In the genomic region with DNA sequence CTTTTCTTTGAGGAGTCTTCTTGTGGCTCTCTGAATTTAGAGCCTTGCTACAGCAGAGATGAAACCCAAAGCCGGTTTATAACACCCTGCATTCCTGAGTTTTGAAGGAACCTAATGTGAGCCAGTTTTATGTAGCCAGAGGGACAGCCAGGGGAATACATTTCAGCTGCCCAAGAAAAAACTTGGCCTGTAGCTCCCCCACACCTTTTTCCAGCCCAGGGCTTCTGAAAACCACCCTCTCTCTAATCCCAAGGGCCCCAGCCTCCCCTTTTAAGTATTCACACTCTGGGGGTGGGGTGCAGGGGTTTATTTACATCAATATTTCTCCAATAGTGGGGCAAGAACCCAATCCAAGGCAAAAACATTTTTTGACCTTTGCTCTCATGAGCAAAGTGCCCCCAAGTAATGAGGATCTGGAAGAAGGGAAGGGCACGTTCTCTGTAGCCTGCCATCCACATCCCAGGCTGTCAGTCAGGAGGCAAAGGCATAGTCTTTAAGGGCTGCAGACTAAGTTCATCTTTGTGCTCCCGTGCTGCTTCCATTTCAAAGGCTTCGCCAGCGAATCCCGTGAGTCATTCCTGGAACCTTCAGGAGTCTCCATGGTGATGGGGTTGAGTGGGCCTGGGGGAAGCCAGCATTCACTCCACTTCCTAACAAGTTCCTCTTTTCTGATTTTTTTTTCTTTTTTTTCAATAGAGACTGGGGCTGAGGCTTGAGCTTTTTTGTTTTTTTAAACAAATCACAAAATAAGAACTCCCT, we compare ENCODE assay signal across 9 cellular contexts. TPM values are rescaled to one million over a fixed set of nuclear protein-coding genes. Genes with fewer than 3 reads are reported as not detected.
DNase-seq lines count a peak whose midpoint lies in the region; ATAC-seq and TF ChIP-seq lines count a peak whose summit lies in the region.
"Had no signal": no experiment of that assay in that cellular context is flagged by ENCODE, and none has a peak within 500 bp of the region (broad histone marks: within the 10 kb centered on the region; RNA-seq: fewer than 3 reads in every experiment).

No MANE protein-coding gene starts in this region.

- no peak for TF ChIP-seq POLR2A in esophagus muscularis mucosa (IDR thresholded peaks at IDR 0.05; ENCODE audit: low read depth)

- peak; percentile 38 for ATAC-seq in omental fat pad (ENCODE audit: low FRiP score)
- no peak for ATAC-seq in stimulated activated memory B cell treated with anti-CD40 and anti-IgM and Interleukin-4, amounts not matched to agents 10 μg/mL and 1 μg/mL and 100 μg/mL, for 72 hours
- ATAC-seq in HG02852 (IDR thresholded peaks at IDR 0.05; ENCODE audit: unreplicated experiment) = no peak
- ATAC-seq in GM18502 (IDR thresholded peaks at IDR 0.05; ENCODE audit: poor library complexity, unreplicated experiment) = no peak

- no peak for TF ChIP-seq EP300 in esophagus muscularis mucosa (IDR thresholded peaks at IDR 0.05)

- DNase-seq in CD1c-positive myeloid dendritic cell (ENCODE audit: extremely low spot score) = peak; percentile 95
- DNase-seq in NCI-H2227 treated with DMSO at 0.1 percent for 48 hours (lab: John Stamatoyannopoulos, UW) = peak; percentile 16
- no peak for DNase-seq in esophagus muscularis mucosa (ENCODE audit: extremely low spot score)
- peak; percentile 51 for DNase-seq in omental fat pad (ENCODE audit: low spot score)
- DNase-seq in RWPE1 (ENCODE audit: low spot score) = no peak

- no peaks in the 10 kb centered on the region for H3K36me3 Mint-ChIP-seq in stimulated activated memory B cell treated with anti-CD40 and anti-IgM and Interleukin-4, amounts not matched to agents 10 μg/mL and 1 μg/mL and 100 μg/mL, for 72 hours

- peaks cover 26% of the 10 kb centered on the region for H3K4me1 Mint-ChIP-seq in stimulated activated memory B cell treated with anti-CD40 and anti-IgM and Interleukin-4, amounts not matched to agents 10 μg/mL and 1 μg/mL and 100 μg/mL, for 72 hours

- intact Hi-C loops in esophagus muscularis mucosa (cut with DNase I) = no loop called here

- H3K27me3 ChIP-seq in esophagus muscularis mucosa = no peaks in the 10 kb centered on the region

- H3K27ac ChIP-seq in esophagus muscularis mucosa (replicated peaks in 1 of 4) (peak overlapping the region; percentile 52 to 84 (median 66)), RWPE1 (no peak overlapping the region)

- POLR2A ChIA-PET in RWPE1 (lab: Yijun Ruan, JAX; ENCODE audit: low non-redundant PET) = no interaction called here

- no peak for TF ChIP-seq CTCF in esophagus muscularis mucosa (IDR thresholded peaks at IDR 0.05)
- no peak for TF ChIP-seq CTCF in omental fat pad (IDR thresholded peaks at IDR 0.05)
- TF ChIP-seq CTCF in RWPE1 (conservative IDR thresholded peaks at IDR 0.05; ENCODE audit: low read depth) = no peak

- no peaks in the 10 kb centered on the region for H3K36me3 ChIP-seq in esophagus muscularis mucosa

- no peak overlapping the region for H3K4me3 ChIP-seq in esophagus muscularis mucosa

- H3K4me1 ChIP-seq in esophagus muscularis mucosa = peaks cover 11 to 69% (median 59%) of the 10 kb centered on the region in 4 donors

- H3K27ac Mint-ChIP-seq in stimulated activated memory B cell treated with anti-CD40 and anti-IgM and Interleukin-4, amounts not matched to agents 10 μg/mL and 1 μg/mL and 100 μg/mL, for 72 hours = no peak overlapping the region

- CTCF ChIA-PET in RWPE1 (lab: Yijun Ruan, JAX) = interaction anchor here (0.6 kb wide), 1 partner anchor 15 kb away, joined by 3 read pairs; no protein-coding TSS in a partner anchor

- peaks cover 40% of the 10 kb centered on the region for H3K27me3 Mint-ChIP-seq in stimulated activated memory B cell treated with anti-CD40 and anti-IgM and Interleukin-4, amounts not matched to agents 10 μg/mL and 1 μg/mL and 100 μg/mL, for 72 hours

- no peaks in the 10 kb centered on the region for H3K9me3 Mint-ChIP-seq in stimulated activated memory B cell treated with anti-CD40 and anti-IgM and Interleukin-4, amounts not matched to agents 10 μg/mL and 1 μg/mL and 100 μg/mL, for 72 hours

- 20% methylated on average over 6 of the region's 6 CpGs for WGBS in esophagus muscularis mucosa

- H3K9me3 ChIP-seq in esophagus muscularis mucosa = no peaks in the 10 kb centered on the region

- no peak overlapping the region for H3K4me3 Mint-ChIP-seq in stimulated activated memory B cell treated with anti-CD40 and anti-IgM and Interleukin-4, amounts not matched to agents 10 μg/mL and 1 μg/mL and 100 μg/mL, for 72 hours

RNA-seq across cellular contexts. Expression of gene MEDAG, which starts 33.2 kb away (rescaled TPM):
- total RNA-seq in esophagus muscularis mucosa = 100 to 1,000 TPM in 1 of 4 donors, 10 to 100 TPM in 3; 20.3 to 126 (median 31.7) TPM
- 100 to 1,000 TPM; 113 to 601 (median 377) TPM for total RNA-seq in omental fat pad

RNA-seq across cellular contexts. Expression of gene TEX26, which starts 59.6 kb away (rescaled TPM):
- under 1 TPM in 2 of 4 donors, not detected in 2; 0.69 to 0.97 TPM for total RNA-seq in esophagus muscularis mucosa
- 1 to 10 TPM in 1 of 4 donors, under 1 TPM in 2, not detected in 1; 0.36 to 1.5 (median 0.88) TPM for total RNA-seq in omental fat pad
- total RNA-seq: lower leg skin had no signal

Comparison
In these comparisons a context has a peak if more than half of its experiments do, and no peak if none do; other contexts are left out.
1. DNase-seq: peak in CD1c-positive myeloid dendritic cell (single experiment), NCI-H2227 treated with DMSO at 0.1 percent for 48 hours (single experiment) and omental fat pad (single experiment); none in esophagus muscularis mucosa (single experiment) and RWPE1 (single experiment).